Comparison of ENCODE assay signal across 2 cellular contexts in genomic region chr3:48989796-48990635, GRCh38.
TF ChIP-seq lines count a peak whose summit lies in the region.

P4HTM (plus strand) TSS chr3:48990241; CDS start chr3:48990257, 16 bp downstream.

TF ChIP-seq in liver, 16 proteins besides CTCF, POLR2A, EP300 and RAD21 (continued from another document):
- TF ChIP-seq FOXA1 (IDR thresholded peaks at IDR 0.05) = no peak
- TF ChIP-seq YY1 (IDR thresholded peaks at IDR 0.05) = peak; percentile 35
- no peak for TF ChIP-seq HNF4G (IDR thresholded peaks at IDR 0.05)
- TF ChIP-seq NR2F2 (IDR thresholded peaks at IDR 0.05) = peak; percentile 30
- TF ChIP-seq RXRA (IDR thresholded peaks at IDR 0.05) = no peak
- TF ChIP-seq EGR1 (IDR thresholded peaks at IDR 0.05; ENCODE audit: low read depth in 2 of 2) = peak in 1 of 2 donors; percentile 46
- no peak for TF ChIP-seq ZBTB33 (IDR thresholded peaks at IDR 0.05)
- TF ChIP-seq JUND (IDR thresholded peaks at IDR 0.05) = peak; percentile 60 to 72

TF ChIP-seq in HepG2, 621 proteins besides CTCF, POLR2A, EP300 and RAD21:
- TF ChIP-seq ZNF460 (CRISPR knock-in tag; IDR thresholded peaks at IDR 0.05; ENCODE audit: borderline replicate concordance) = no peak
- TF ChIP-seq HIVEP1 (CRISPR knock-in tag; IDR thresholded peaks at IDR 0.05) = no peak
- TF ChIP-seq MYNN (CRISPR knock-in tag; IDR thresholded peaks at IDR 0.05; ENCODE audit: low read depth) = no peak
- no peak for TF ChIP-seq SYNCRIP (IDR thresholded peaks at IDR 0.05; ENCODE audit: insufficient read depth, low read depth, low read length)
- TF ChIP-seq FUBP1 (CRISPR knock-in tag; IDR thresholded peaks at IDR 0.05; ENCODE audit: borderline replicate concordance) = no peak
- TF ChIP-seq ZBTB43 (CRISPR knock-in tag; conservative IDR thresholded peaks at IDR 0.05) = no peak
- no peak for TF ChIP-seq RFX1 (IDR thresholded peaks at IDR 0.05)
- no peak for TF ChIP-seq ZNF503 (CRISPR knock-in tag; IDR thresholded peaks at IDR 0.05)
- TF ChIP-seq ZBED4 (CRISPR knock-in tag; IDR thresholded peaks at IDR 0.05; ENCODE audit: borderline replicate concordance) = no peak
- no peak for TF ChIP-seq GATAD1 (CRISPR knock-in tag; IDR thresholded peaks at IDR 0.05)
TF ChIP-seq in HepG2: peak in this region for 0.
